14 cellular contexts compared by ENCODE assay signal in genomic region chr5:112165897-112166737, GRCh38.
DNase-seq lines count a peak whose midpoint lies in the region; ATAC-seq and TF ChIP-seq lines count a peak whose summit lies in the region.
"Had no signal": no experiment of that assay in that cellular context is flagged by ENCODE, and none has a peak within 500 bp of the region (broad histone marks: within the 10 kb centered on the region; RNA-seq: fewer than 3 reads in every experiment).

No MANE protein-coding gene starts in this region.

- no peak for TF ChIP-seq CTCF in upper lobe of right lung (IDR thresholded peaks at IDR 0.05)

- H3K27ac Mint-ChIP-seq in activated naive CD4-positive, alpha-beta T cell treated with anti-CD3 and anti-CD28 coated beads, Interleukin-2, amount 50 U/mL, for 72 hours: peak overlapping the region; percentile 39 to 81
- H3K27ac Mint-ChIP-seq in T-cell: peak overlapping the region; percentile 1 to 30
- H3K27ac Mint-ChIP-seq: activated CD4-positive, alpha-beta T cell treated with anti-CD3 and anti-CD28 coated beads, Interleukin-2, amount 10 ng/mL, durations not matched to agents 24 days and 14 days had no signal

- H3K36me3 Mint-ChIP-seq in activated naive CD4-positive, alpha-beta T cell treated with anti-CD3 and anti-CD28 coated beads, Interleukin-2, amount 50 U/mL, for 72 hours: peaks cover 28 to 32% of the 10 kb centered on the region in 2 donors
- H3K36me3 Mint-ChIP-seq in T-cell: peaks cover 45% of the 10 kb centered on the region

- H3K36me3 ChIP-seq in iPS-15b (ENCODE audit: control insufficient read depth, insufficient read depth, low read length) (peaks cover 13% of the 10 kb centered on the region), upper lobe of right lung (peaks cover 82% of the 10 kb centered on the region)

- no peak overlapping the region for H3K27ac ChIP-seq in upper lobe of right lung
- H3K27ac ChIP-seq: SJSA1 had no signal

- no peak for DNase-seq in activated naive CD4-positive, alpha-beta T cell treated with anti-CD3 and anti-CD28 coated beads, Interleukin-2, amount 50 U/mL, for 72 hours (ENCODE audit: low spot score in 2 of 2)
- DNase-seq in activated naive CD4-positive, alpha-beta T cell treated with Interleukin-2 at 50 U/mL for 16 hours: no peak
- DNase-seq in T-cell (no peak), upper lobe of right lung (no peak), GM19238 (ENCODE audit: insufficient read length, low spot score) (no peak), NCI-H1694 (lab: John Stamatoyannopoulos, UW) (no peak), HCEC 1CT (no peak)
- DNase-seq: activated CD4-positive, alpha-beta T cell treated with anti-CD3 and anti-CD28 coated beads, Interleukin-2, amount 10 ng/mL, durations not matched to agents 24 days and 14 days; anterior cingulate cortex; kidney; nucleus accumbens; stimulated activated CD4-positive, alpha-beta T cell treated with anti-CD3 and anti-CD28 coated beads, Interleukin-12 subunit alpha, Interleukin-12 subunit beta, amount 100 ng/mL, for 4 hours had no signal

- H3K4me3 Mint-ChIP-seq in T-cell: no peak overlapping the region
- H3K4me3 Mint-ChIP-seq: activated CD4-positive, alpha-beta T cell treated with anti-CD3 and anti-CD28 coated beads, Interleukin-2, amount 10 ng/mL, durations not matched to agents 24 days and 14 days had no signal

- no peaks in the 10 kb centered on the region for H3K27me3 Mint-ChIP-seq in T-cell
- H3K27me3 Mint-ChIP-seq: activated CD4-positive, alpha-beta T cell treated with anti-CD3 and anti-CD28 coated beads, Interleukin-2, amount 10 ng/mL, durations not matched to agents 24 days and 14 days had no signal

- peak in 1 of 2 donors; percentile 14 for ATAC-seq in activated naive CD4-positive, alpha-beta T cell treated with anti-CD3 and anti-CD28 coated beads, Interleukin-2, amount 50 U/mL, for 72 hours
- no peak for ATAC-seq in T-cell (replicated peaks in 1 of 4)
- ATAC-seq in upper lobe of right lung: peak; percentile 57

- POLR2A ChIA-PET in T-cell (lab: Charles Lee): interaction anchor here in 1 of 2 donors (0.6 kb wide), 1 partner anchor 10 kb away, joined by 7 read pairs; no protein-coding TSS in a partner anchor

- H3K9me3 Mint-ChIP-seq in activated naive CD4-positive, alpha-beta T cell treated with anti-CD3 and anti-CD28 coated beads, Interleukin-2, amount 50 U/mL, for 72 hours: no peaks in the 10 kb centered on the region
- H3K9me3 Mint-ChIP-seq in T-cell: no peaks in the 10 kb centered on the region
- H3K9me3 Mint-ChIP-seq: activated CD4-positive, alpha-beta T cell treated with anti-CD3 and anti-CD28 coated beads, Interleukin-2, amount 10 ng/mL, durations not matched to agents 24 days and 14 days had no signal

- CTCF ChIA-PET in T-cell (lab: Charles Lee): interaction anchor here (0.6 to 1.0 kb wide), 5 partner anchors 36 to 1438 kb away, joined by 3 to 4 read pairs (median 3); no protein-coding TSS in a partner anchor

- H3K4me3 ChIP-seq in iPS-15b (ENCODE audit: low read depth, low read length) (no peak overlapping the region), upper lobe of right lung (no peak overlapping the region)
- H3K4me3 ChIP-seq: SJSA1 had no signal

- H3K27me3 ChIP-seq in iPS-15b (ENCODE audit: control insufficient read depth, insufficient read depth, low read length) (no peaks in the 10 kb centered on the region), upper lobe of right lung (no peaks in the 10 kb centered on the region)
- H3K27me3 ChIP-seq: SJSA1 had no signal

- H3K9ac ChIP-seq in iPS-15b (ENCODE audit: low read depth, low read length): peak overlapping the region; percentile 50

- H3K9me3 ChIP-seq in iPS-15b (ENCODE audit: control insufficient read depth, insufficient read depth, low read length): no peaks in the 10 kb centered on the region
- H3K9me3 ChIP-seq in upper lobe of right lung: no peaks in the 10 kb centered on the region
- H3K9me3 ChIP-seq: SJSA1 had no signal

- intact Hi-C loops in upper lobe of right lung (cut with DNase I): no loop called here

- peaks cover 22 to 28% (median 24%) of the 10 kb centered on the region in 3 donors for H3K4me1 Mint-ChIP-seq in T-cell

- H3K4me1 ChIP-seq in iPS-15b (ENCODE audit: control insufficient read depth, insufficient read depth, low read length) (peaks cover 20% of the 10 kb centered on the region), upper lobe of right lung (peaks cover 16% of the 10 kb centered on the region)
